9 cellular contexts compared by ENCODE assay signal in the genomic region with DNA sequence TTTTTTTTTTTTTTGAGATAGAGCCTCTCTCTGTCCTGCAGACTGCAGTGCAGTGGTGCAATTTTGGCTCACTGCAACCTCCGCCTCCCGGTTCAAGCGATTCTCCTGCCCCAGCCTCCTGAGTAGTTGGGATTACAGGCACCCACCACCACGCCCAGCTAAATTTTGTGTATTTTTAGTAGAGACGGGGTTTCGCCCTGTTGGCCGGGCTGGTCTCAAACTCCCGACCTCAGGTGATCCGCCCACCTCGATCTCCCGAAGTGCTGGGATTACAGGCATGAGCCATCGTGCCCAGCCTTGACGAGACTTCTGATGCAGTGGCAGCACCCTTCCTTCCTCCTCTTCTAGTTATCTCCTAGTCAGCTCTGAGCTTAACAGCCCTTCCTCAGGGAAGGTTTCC. TPM values are rescaled to one million over a fixed set of nuclear protein-coding genes. Genes with fewer than 3 reads are reported as not detected.
"Had no signal": no experiment of that assay in that cellular context is flagged by ENCODE, and none has a peak within 500 bp of the region (broad histone marks: within the 10 kb centered on the region; RNA-seq: fewer than 3 reads in every experiment).

No MANE protein-coding gene starts in this region.

RNA-seq across cellular contexts. Expression of a gene that starts 41.9 kb away (rescaled TPM):
- total RNA-seq: esophagus mucosa, gastroesophageal sphincter, heart right ventricle, liver, ovary, pulmonary artery endothelial cell, thoracic aorta, upper lobe of left lung had no signal
- polyA plus RNA-seq: heart right ventricle, liver, ovary, small intestine had no signal
